Comparison of ENCODE assay signal across 24 cellular contexts in genomic region chr3:168540726-168541125, GRCh38.
A peak's percentile ranks its signal among the peaks of the same experiment; 100 is the strongest.
DNase-seq lines count a peak whose midpoint lies in the region; ATAC-seq, FAIRE-seq and TF ChIP-seq lines count a peak whose summit lies in the region.
"Had no signal": no experiment of that assay in that cellular context is flagged by ENCODE, and none has a peak within 500 bp of the region (broad histone marks: within the 10 kb centered on the region; RNA-seq: fewer than 3 reads in every experiment).

No MANE protein-coding gene starts in this region.

- no peaks in the 10 kb centered on the region for H3K79me2 ChIP-seq in GM12878 (ENCODE audit: control insufficient read depth, insufficient read depth, low read length)

- SMC1A ChIA-PET in GM12878 (lab: Charles Lee; ENCODE audit: uncharacterized antibody, unreplicated experiment): interaction anchor here (0.9 to 2.5 kb wide), 6 partner anchors 13 to 75 kb away, joined by 3 to 6 read pairs (median 3); no protein-coding TSS in a partner anchor

- no peaks in the 10 kb centered on the region for H3K9me3 Mint-ChIP-seq in neural crest cell

- H3K27ac ChIP-seq in GM12878 (ENCODE audit: control insufficient read depth, insufficient read depth) (no peak overlapping the region), spleen (no peak overlapping the region)
- H3K27ac ChIP-seq: BLaER1 had no signal

- H3K36me3 Mint-ChIP-seq in neural crest cell (ENCODE audit: low read depth): no peaks in the 10 kb centered on the region
- H3K36me3 Mint-ChIP-seq: CD14-positive monocyte; CD4-positive, alpha-beta memory T cell; CD4-positive, CD25-positive, alpha-beta regulatory T cell; CD8-positive, alpha-beta memory T cell had no signal

- no peak overlapping the region for H3K4me2 ChIP-seq in GM12878 (ENCODE audit: control insufficient read depth, insufficient read depth)
- H3K4me2 ChIP-seq: BLaER1 had no signal

- DNase-seq in GM12878 (ENCODE audit: low read depth, low spot score) (no peak), neural crest cell (ENCODE audit: low read depth, low spot score) (no peak), NCI-H128 (lab: John Stamatoyannopoulos, UW; ENCODE audit: unreplicated experiment) (no peak), spleen (no peak)
- DNase-seq in stimulated activated naive CD8-positive, alpha-beta T cell treated with anti-CD3 and anti-CD28 coated beads, Interleukin-15, Interleukin-2, amounts not matched to agents 100 U/mL and 50 U/mL, for 24 hours: no peak
- DNase-seq: 8988T; ACHN; BE2C; C1 segment of cervical spinal cord; CD4-positive, alpha-beta memory T cell; CD4-positive, CD25-positive, alpha-beta regulatory T cell; CD8-positive, alpha-beta memory T cell; COR-L47; DMS 273 treated with DMSO at 0.1 percent for 48 hours; DMS153; DMS79; DND-41; EL; GDM1 had no signal

- H4K20me1 ChIP-seq in GM12878 (ENCODE audit: control insufficient read depth, insufficient read depth): no peaks in the 10 kb centered on the region
- H4K20me1 ChIP-seq: BLaER1 had no signal

- no peak for TF ChIP-seq CTCF in GM12878 (IDR thresholded peaks at IDR 0.05 in 2 of 3, conservative IDR thresholded peaks at IDR 0.05 in 1 of 3; ENCODE audit: control insufficient read depth in 2 of 3, extremely low read depth in 1 of 3, insufficient read depth in 1 of 3, low read depth in 3 of 3, low read length in 3 of 3)
- no peak for TF ChIP-seq CTCF in neural crest cell (conservative IDR thresholded peaks at IDR 0.05)
- no peak for TF ChIP-seq CTCF in spleen (IDR thresholded peaks at IDR 0.05 in 8 of 11, conservative IDR thresholded peaks at IDR 0.05 in 3 of 11)

- BruUV-seq in GM12878 (replicated peaks; lab: Mats Ljungman, UMichigan): no TSS peak

- H3K9me3 ChIP-seq in GM12878 (replicated peaks; ENCODE audit: control insufficient read depth, insufficient read depth, low read length) (no peaks in the 10 kb centered on the region), spleen (no peaks in the 10 kb centered on the region)
- H3K9me3 ChIP-seq: BE2C, BLaER1 had no signal

- in situ Hi-C loops in GM12878 (cut with MboI): no loop called here

- no peak for TF ChIP-seq RAD21 in GM12878 (IDR thresholded peaks at IDR 0.05; ENCODE audit: insufficient read depth, low read depth, low read length)

- no peak for FAIRE-seq in GM12878 (lab: Jason Lieb, UNC)
- FAIRE-seq: A204.1, GM12891, GM19239 had no signal

- no peak overlapping the region for H3K4me3 ChIP-seq in GM12878
- H3K4me3 ChIP-seq in spleen: no peak overlapping the region
- H3K4me3 ChIP-seq: BLaER1 had no signal

- H3K9ac ChIP-seq in GM12878 (ENCODE audit: control insufficient read depth, insufficient read depth, low read length): no peak overlapping the region
- H3K9ac ChIP-seq: BLaER1 had no signal

- no peaks in the 10 kb centered on the region for H3K4me1 ChIP-seq in GM12878 (ENCODE audit: control insufficient read depth, insufficient read depth, low read length)
- H3K4me1 ChIP-seq in spleen: no peaks in the 10 kb centered on the region
- H3K4me1 ChIP-seq: BE2C had no signal

- RAD21 ChIA-PET in GM12878 (lab: Charles Lee; ENCODE audit: unreplicated experiment): no interaction called here

- intact Hi-C loops in GM12878 (cut with micrococcal nuclease; ENCODE audit: unreplicated experiment): no loop called here
- intact Hi-C loops in spleen (cut with DNase I; ENCODE audit: low total_unique reads): no loop called here

- peak overlapping the region; percentile 60 for H3K27ac Mint-ChIP-seq in neural crest cell (ENCODE audit: unreplicated experiment)
- H3K27ac Mint-ChIP-seq: CD14-positive monocyte; CD4-positive, alpha-beta memory T cell; CD4-positive, CD25-positive, alpha-beta regulatory T cell; CD8-positive, alpha-beta memory T cell had no signal

- POLR2A ChIA-PET in GM12878 (lab: Charles Lee): interaction anchor here (0.6 kb wide), 1 partner anchor 21 kb away, joined by 5 read pairs; no protein-coding TSS in a partner anchor

- no peak overlapping the region for H2AFZ ChIP-seq in GM12878 (ENCODE audit: control insufficient read depth, low read depth, low read length)

- TF ChIP-seq POLR2A in GM12878 (IDR thresholded peaks at IDR 0.05; ENCODE audit: low read depth, low read length): no peak
- TF ChIP-seq POLR2A in spleen (IDR thresholded peaks at IDR 0.05): no peak

- CTCF ChIA-PET in GM12878 (lab: Yijun Ruan, JAX): interaction anchor here (0.6 to 2.6 kb wide), 2 partner anchors 64 to 80 kb away, joined by 3 to 7 read pairs; no protein-coding TSS in a partner anchor

- H3K36me3 ChIP-seq in GM12878 (ENCODE audit: control insufficient read depth in 2 of 2, insufficient read depth in 2 of 2, low read length in 1 of 2): no peaks in the 10 kb centered on the region
- no peaks in the 10 kb centered on the region for H3K36me3 ChIP-seq in spleen
- H3K36me3 ChIP-seq: BE2C, BLaER1 had no signal

- H3K27me3 ChIP-seq in GM12878 (replicated peaks in 1 of 2; ENCODE audit: control insufficient read depth in 2 of 2, insufficient read depth in 2 of 2, low read length in 1 of 2) (no peaks in the 10 kb centered on the region), spleen (replicated peaks in 1 of 7) (no peaks in the 10 kb centered on the region)
- H3K27me3 ChIP-seq: BE2C, BLaER1 had no signal

- H3K4me1 Mint-ChIP-seq in neural crest cell: peaks cover 3% of the 10 kb centered on the region
- H3K4me1 Mint-ChIP-seq: CD14-positive monocyte; CD4-positive, alpha-beta memory T cell; CD4-positive, CD25-positive, alpha-beta regulatory T cell; CD8-positive, alpha-beta memory T cell had no signal

- peak; percentile 59 for ATAC-seq in GM12878
- no peak for ATAC-seq in stimulated activated naive CD8-positive, alpha-beta T cell treated with anti-CD3 and anti-CD28 coated beads, Interleukin-15, Interleukin-2, amounts not matched to agents 100 U/mL and 50 U/mL, for 24 hours

- WGBS in GM12878 (ENCODE audit: insufficient coverage, insufficient replicate concordance, low lambda C conversion rate, missing lambda C conversion rate): 3% methylated on average over 2 of the region's 2 CpGs
- 23 to 68% (median 33%) methylated on average over 2 of the region's 2 CpGs for WGBS in spleen, 5 donors

- no peak overlapping the region for H3K4me3 Mint-ChIP-seq in neural crest cell
- H3K4me3 Mint-ChIP-seq: CD14-positive monocyte; CD4-positive, alpha-beta memory T cell; CD4-positive, CD25-positive, alpha-beta regulatory T cell; CD8-positive, alpha-beta memory T cell had no signal

- no peak for TF ChIP-seq EP300 in GM12878 (IDR thresholded peaks at IDR 0.05; ENCODE audit: borderline replicate concordance in 1 of 2, control insufficient read depth in 1 of 2, low read depth in 2 of 2, low read length in 2 of 2)

- no peaks in the 10 kb centered on the region for H3K27me3 Mint-ChIP-seq in neural crest cell (ENCODE audit: low read depth)
- H3K27me3 Mint-ChIP-seq: CD4-positive, alpha-beta memory T cell; CD4-positive, CD25-positive, alpha-beta regulatory T cell; CD8-positive, alpha-beta memory T cell had no signal

TF ChIP-seq in GM12878, 131 proteins besides CTCF, POLR2A, EP300 and RAD21:
- TF ChIP-seq POU2F2 (IDR thresholded peaks at IDR 0.05; ENCODE audit: borderline replicate concordance, low read depth, low read length) (no peak), ESRRA (IDR thresholded peaks at IDR 0.05; ENCODE audit: low read length) (no peak), IRF4 (IDR thresholded peaks at IDR 0.05; ENCODE audit: low read depth, low read length) (no peak), ZNF207 (IDR thresholded peaks at IDR 0.05; ENCODE audit: borderline replicate concordance) (no peak), MEF2A (IDR thresholded peaks at IDR 0.05; ENCODE audit: insufficient read depth, low read depth, low read length) (no peak), RB1 (IDR thresholded peaks at IDR 0.05; ENCODE audit: borderline replicate concordance) (no peak)
- TF ChIP-seq, protein P1, sequence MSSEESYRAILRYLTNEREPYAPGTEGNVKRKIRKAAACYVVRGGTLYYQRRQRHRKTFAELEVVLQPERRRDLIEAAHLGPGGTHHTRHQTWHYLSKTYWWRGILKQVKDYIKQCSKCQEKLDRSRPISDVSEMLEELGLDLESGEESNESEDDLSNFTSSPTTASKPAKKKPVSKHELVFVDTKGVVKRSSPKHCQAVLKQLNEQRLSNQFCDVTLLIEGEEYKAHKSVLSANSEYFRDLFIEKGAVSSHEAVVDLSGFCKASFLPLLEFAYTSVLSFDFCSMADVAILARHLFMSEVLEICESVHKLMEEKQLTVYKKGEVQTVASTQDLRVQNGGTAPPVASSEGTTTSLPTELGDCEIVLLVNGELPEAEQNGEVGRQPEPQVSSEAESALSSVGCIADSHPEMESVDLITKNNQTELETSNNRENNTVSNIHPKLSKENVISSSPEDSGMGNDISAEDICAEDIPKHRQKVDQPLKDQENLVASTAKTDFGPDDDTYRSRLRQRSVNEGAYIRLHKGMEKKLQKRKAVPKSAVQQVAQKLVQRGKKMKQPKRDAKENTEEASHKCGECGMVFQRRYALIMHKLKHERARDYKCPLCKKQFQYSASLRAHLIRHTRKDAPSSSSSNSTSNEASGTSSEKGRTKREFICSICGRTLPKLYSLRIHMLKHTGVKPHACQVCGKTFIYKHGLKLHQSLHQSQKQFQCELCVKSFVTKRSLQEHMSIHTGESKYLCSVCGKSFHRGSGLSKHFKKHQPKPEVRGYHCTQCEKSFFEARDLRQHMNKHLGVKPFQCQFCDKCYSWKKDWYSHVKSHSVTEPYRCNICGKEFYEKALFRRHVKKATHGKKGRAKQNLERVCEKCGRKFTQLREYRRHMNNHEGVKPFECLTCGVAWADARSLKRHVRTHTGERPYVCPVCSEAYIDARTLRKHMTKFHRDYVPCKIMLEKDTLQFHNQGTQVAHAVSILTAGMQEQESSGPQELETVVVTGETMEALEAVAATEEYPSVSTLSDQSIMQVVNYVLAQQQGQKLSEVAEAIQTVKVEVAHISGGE (CRISPR knock-in tag; IDR thresholded peaks at IDR 0.05): no peak
